ENCODE assay signal across 13 cellular contexts in genomic region chr17:6575596-6575988, GRCh38. TPM values are rescaled to one million over a fixed set of nuclear protein-coding genes. Genes with fewer than 3 reads are reported as not detected.
DNase-seq lines count a peak whose midpoint lies in the region; ATAC-seq and TF ChIP-seq lines count a peak whose summit lies in the region.
"Had no signal": no experiment of that assay in that cellular context is flagged by ENCODE, and none has a peak within 500 bp of the region (broad histone marks: within the 10 kb centered on the region; RNA-seq: fewer than 3 reads in every experiment).

No MANE protein-coding gene starts in this region.

- no peak overlapping the region for H4K8ac ChIP-seq in neuronal stem cell (ENCODE audit: low read depth, low read length)

- intact Hi-C loops in CD4-positive, alpha-beta T cell (cut with DNase I, micrococcal nuclease) = no loop called here
- intact Hi-C loops in HCT116 (cut with micrococcal nuclease) (no loop called here), MCF 10A (cut with micrococcal nuclease) (loop anchor here (5.0 kb wide), 1 partner anchor 103 kb away; no protein-coding TSS in a partner anchor)

- peak overlapping the region; percentile 53 for H3K18ac ChIP-seq in neuronal stem cell (ENCODE audit: low read length)

- no peaks in the 10 kb centered on the region for H3K9me3 Mint-ChIP-seq in CD4-positive, alpha-beta T cell
- H3K9me3 Mint-ChIP-seq in MCF 10A (ENCODE audit: unreplicated experiment) = no peaks in the 10 kb centered on the region

- no peak overlapping the region for H2BK12ac ChIP-seq in neuronal stem cell (ENCODE audit: low read length)

- no peak for DNase-seq in CD4-positive, alpha-beta T cell
- no peak for DNase-seq in HCT116 (ENCODE audit: low read depth, low spot score)
- DNase-seq in MCF 10A (ENCODE audit: unreplicated experiment) = no peak
- DNase-seq in neuronal stem cell (ENCODE audit: low spot score) = no peak
- DNase-seq in NCI-H226 = no peak
- DNase-seq in dedifferentiated amniotic fluid mesenchymal stem cell (ENCODE audit: extremely low spot score) = no peak
- no peak for DNase-seq in 8988T
- DNase-seq: activated CD4-positive, CD25-positive, alpha-beta regulatory T cell; DMS 273 treated with DMSO at 0.1 percent for 48 hours; NCI-H1105 treated with DMSO at 0.1 percent for 48 hours; NCI-H524 had no signal

- BruUV-seq in HCT116 (replicated peaks; lab: Mats Ljungman, UMichigan) (no TSS peak), MCF 10A (replicated peaks; lab: Mats Ljungman, UMichigan) (no TSS peak)

- H3K36me3 Mint-ChIP-seq in CD4-positive, alpha-beta T cell (ENCODE audit: low read depth) = peaks cover 24% of the 10 kb centered on the region
- H3K36me3 Mint-ChIP-seq in MCF 10A (ENCODE audit: insufficient read depth, unreplicated experiment) = peaks cover 13% of the 10 kb centered on the region

- POLR2A ChIA-PET in CD4-positive, alpha-beta T cell (lab: Charles Lee) = no interaction called here
- POLR2A ChIA-PET in HCT116 (lab: Charles Lee) (no interaction called here), MCF 10A (lab: Yijun Ruan, JAX) (interaction anchor here (0.6 to 5.0 kb wide), 4 partner anchors 8 to 59 kb away, joined by 3 to 38 read pairs (median 11); no protein-coding TSS in a partner anchor)

- WGBS in neuronal stem cell (ENCODE audit: extremely low coverage in 2 of 2, insufficient read length in 2 of 2, insufficient replicate concordance in 1 of 2), 2 donors = no CpG with 5 or more reads among the region's 5 CpGs

- H3K4me2 ChIP-seq in HCT116 (ENCODE audit: low read length) (peak overlapping the region; percentile 21; the same call in 1 of the 2 replicates), neuronal stem cell (ENCODE audit: insufficient read depth, low read length, poor library complexity, severe bottlenecking) (no peak overlapping the region)

- H3K4me1 ChIP-seq in HCT116 (ENCODE audit: control insufficient read depth in 1 of 2, insufficient read depth in 2 of 2, low read length in 2 of 2) (peaks cover 0 to 25% of the 10 kb centered on the region in 2 experiments; a peak in 3 of 4 replicates), neuronal stem cell (ENCODE audit: control insufficient read depth in 2 of 2, insufficient read depth in 1 of 2, low read depth in 1 of 2, low read length in 2 of 2) (peaks cover 14 to 22% of the 10 kb centered on the region in 2 donors)

- TF ChIP-seq POLR2A in HCT116 (IDR thresholded peaks at IDR 0.05; ENCODE audit: borderline replicate concordance, extremely low read depth, insufficient read depth, insufficient read length) = no peak

- H3K23ac ChIP-seq in neuronal stem cell (ENCODE audit: low read depth, low read length, poor library complexity) = no peak overlapping the region

- H3K27ac Mint-ChIP-seq in CD4-positive, alpha-beta T cell = peak overlapping the region; percentile 4
- peak overlapping the region; percentile 78 for H3K27ac Mint-ChIP-seq in MCF 10A (ENCODE audit: low read depth, unreplicated experiment)

- H3K36me3 ChIP-seq in HCT116 (ENCODE audit: control insufficient read depth in 1 of 2, insufficient read depth in 2 of 2, low read length in 2 of 2) (no peaks in the 10 kb centered on the region), neuronal stem cell (replicated peaks in 1 of 2; ENCODE audit: control insufficient read depth in 2 of 2, insufficient read depth in 2 of 2, low read length in 2 of 2) (peaks cover 14 to 60% of the 10 kb centered on the region in 2 donors)
- H3K36me3 ChIP-seq: ovary had no signal

- H2BK15ac ChIP-seq in neuronal stem cell (ENCODE audit: low read length) = no peak overlapping the region

- H3K27ac ChIP-seq in CD4-positive, alpha-beta T cell (ENCODE audit: low read depth, low read length) = no peak overlapping the region
- no peak overlapping the region for H3K27ac ChIP-seq in HCT116 (ENCODE audit: low read depth, low read length)
- peak overlapping the region; percentile 13 for H3K27ac ChIP-seq in neuronal stem cell (replicated peaks; ENCODE audit: low read length)
- H3K27ac ChIP-seq: ovary had no signal

- H3K14ac ChIP-seq in neuronal stem cell (ENCODE audit: low read length) = no peak overlapping the region

- no peak for ATAC-seq in CD4-positive, alpha-beta T cell (ENCODE audit: poor library complexity)
- ATAC-seq in HCT116 = no peak
- ATAC-seq: left colon had no signal

- no peaks in the 10 kb centered on the region for H3K79me1 ChIP-seq in neuronal stem cell (ENCODE audit: low read depth, low read length)

- H3K4me1 Mint-ChIP-seq in CD4-positive, alpha-beta T cell (ENCODE audit: low read depth) = peaks cover 15% of the 10 kb centered on the region
- peaks cover 26% of the 10 kb centered on the region for H3K4me1 Mint-ChIP-seq in MCF 10A (ENCODE audit: insufficient read depth, unreplicated experiment)

- H2BK120ac ChIP-seq in neuronal stem cell (ENCODE audit: low read depth, low read length) = no peak overlapping the region

- no peak overlapping the region for H3K4ac ChIP-seq in neuronal stem cell (ENCODE audit: low read length)

- H2AFZ ChIP-seq in HCT116 (ENCODE audit: low read depth, low read length, poor library complexity, severe bottlenecking) = no peak overlapping the region
- peak overlapping the region; percentile 16 for H2AFZ ChIP-seq in neuronal stem cell (ENCODE audit: low read length)

- H3K27me3 ChIP-seq in CD4-positive, alpha-beta T cell (ENCODE audit: control insufficient read depth, insufficient read depth, low read length) = no peaks in the 10 kb centered on the region
- H3K27me3 ChIP-seq in HCT116 (ENCODE audit: insufficient read depth, low read length) (no peaks in the 10 kb centered on the region), neuronal stem cell (ENCODE audit: control insufficient read depth in 3 of 3, insufficient read depth in 3 of 3, low read depth in 1 of 3, low read length in 3 of 3) (no peaks in the 10 kb centered on the region)
- H3K27me3 ChIP-seq: ovary had no signal

- no peak overlapping the region for H3K4me3 Mint-ChIP-seq in CD4-positive, alpha-beta T cell
- no peak overlapping the region for H3K4me3 Mint-ChIP-seq in MCF 10A (ENCODE audit: unreplicated experiment)

- no peaks in the 10 kb centered on the region for H3K9me2 ChIP-seq in HCT116 (ENCODE audit: insufficient read depth)

- CTCF ChIA-PET in CD4-positive, alpha-beta T cell (lab: Charles Lee) = no interaction called here
- CTCF ChIA-PET in HCT116 (lab: Charles Lee) (interaction anchor here (0.9 kb wide), 1 partner anchor 103 kb away, joined by 3 read pairs; no protein-coding TSS in a partner anchor), MCF 10A (lab: Yijun Ruan, JAX) (interaction anchor here (0.6 kb wide), 1 partner anchor 287 kb away, joined by 3 read pairs; no protein-coding TSS in a partner anchor)

- RAD21 ChIA-PET in HCT116 (lab: Charles Lee; ENCODE audit: low non-redundant PET in 1 of 2, low total read pairs in 2 of 2, uncharacterized antibody in 2 of 2, unreplicated experiment in 2 of 2) = no interaction called here

- no peak for TF ChIP-seq RAD21 in HCT116 (IDR thresholded peaks at IDR 0.05; ENCODE audit: low read depth)

- H3K79me2 ChIP-seq in HCT116 (ENCODE audit: insufficient read depth, low read length) = no peaks in the 10 kb centered on the region

- H4K91ac ChIP-seq in neuronal stem cell (ENCODE audit: low read depth, low read length, poor library complexity) = no peak overlapping the region

- H3K27me3 Mint-ChIP-seq in CD4-positive, alpha-beta T cell = no peaks in the 10 kb centered on the region
- H3K27me3 Mint-ChIP-seq in MCF 10A (ENCODE audit: insufficient read depth, unreplicated experiment) = no peaks in the 10 kb centered on the region

- H2BK5ac ChIP-seq in neuronal stem cell (ENCODE audit: low read length) = no peak overlapping the region

- H4K20me1 ChIP-seq in HCT116 (ENCODE audit: insufficient read depth) = no peaks in the 10 kb centered on the region

- H2AK5ac ChIP-seq in neuronal stem cell (ENCODE audit: low read depth, low read length) = no peak overlapping the region

- no peak overlapping the region for H3K9ac ChIP-seq in HCT116 (ENCODE audit: low read length)
- no peak overlapping the region for H3K9ac ChIP-seq in neuronal stem cell (ENCODE audit: low read depth, low read length, poor library complexity)

- H3K9me3 ChIP-seq in CD4-positive, alpha-beta T cell (ENCODE audit: control insufficient read depth, low read length) = no peaks in the 10 kb centered on the region
- H3K9me3 ChIP-seq in HCT116 (ENCODE audit: control insufficient read depth in 1 of 2, insufficient read depth in 1 of 2, low read depth in 1 of 2, low read length in 2 of 2) (no peaks in the 10 kb centered on the region), neuronal stem cell (replicated peaks in 1 of 2; ENCODE audit: control insufficient read depth in 2 of 2, insufficient read depth in 1 of 2, low read depth in 1 of 2, low read length in 2 of 2) (peaks cover 0 to 14% of the 10 kb centered on the region in 2 donors)
- H3K9me3 ChIP-seq: ovary had no signal

- TF ChIP-seq CTCF in CD4-positive, alpha-beta T cell (IDR thresholded peaks at IDR 0.05) = no peak
- TF ChIP-seq CTCF in HCT116 (IDR thresholded peaks at IDR 0.05 in 2 of 3, conservative IDR thresholded peaks at IDR 0.05 in 1 of 3; ENCODE audit: borderline replicate concordance in 1 of 3, insufficient read depth in 1 of 3, low read depth in 2 of 3, low read length in 2 of 3) (no peak), MCF 10A (IDR thresholded peaks at IDR 0.05; ENCODE audit: unreplicated experiment) (no peak)

- H3K4me3 ChIP-seq in HCT116 (replicated peaks in 1 of 2; ENCODE audit: low read depth in 1 of 2, low read length in 2 of 2) = no peak overlapping the region
- H3K4me3 ChIP-seq in neuronal stem cell (ENCODE audit: low read length in 2 of 2) = peak overlapping the region in 1 of 2 donors; percentile 19
- H3K4me3 ChIP-seq: ovary had no signal

TF ChIP-seq in HCT116, 20 proteins besides CTCF, POLR2A, EP300 and RAD21 (continues in another document):
- no peak for TF ChIP-seq CBX3 (IDR thresholded peaks at IDR 0.05; ENCODE audit: low read depth)
- TF ChIP-seq ZNF274 (IDR thresholded peaks at IDR 0.05; ENCODE audit: low read depth, low read length) = no peak
- TF ChIP-seq FOSL1 (IDR thresholded peaks at IDR 0.05; ENCODE audit: low read depth) = no peak
- TF ChIP-seq ATF3 (IDR thresholded peaks at IDR 0.05) = no peak
- no peak for TF ChIP-seq ELF1 (IDR thresholded peaks at IDR 0.05; ENCODE audit: borderline replicate concordance, low read depth)
- no peak for TF ChIP-seq EZH2phosphoT487 (IDR thresholded peaks at IDR 0.05; ENCODE audit: borderline replicate concordance)

RNA-seq across cellular contexts. Expression of gene PITPNM3, which starts 19.2 kb away (rescaled TPM):
- under 1 TPM; 0.34 to 0.41 TPM for total RNA-seq in CD4-positive, alpha-beta T cell
- 4.2 TPM for total RNA-seq in HCT116 (2021; ENCODE audit: unreplicated experiment)
- 4.0 and 4.2 TPM in 2 replicates for polyA plus RNA-seq in HCT116 (2012)
- total RNA-seq in MCF 10A (2022) = 22.8 and 30.6 TPM in 2 replicates
- polyA plus RNA-seq in neuronal stem cell (2013, experiment 1 of 2) = 2.0 TPM
- 2.0 TPM for polyA plus RNA-seq in neuronal stem cell (2013, experiment 2 of 2)
